ENCODE assay signal across 29 cellular contexts in genomic region chr4:42344749-42345148, GRCh38. TPM values are rescaled to one million over a fixed set of nuclear protein-coding genes. Genes with fewer than 3 reads are reported as not detected.
"Had no signal": no experiment of that assay in that cellular context is flagged by ENCODE, and none has a peak within 500 bp of the region (broad histone marks: within the 10 kb centered on the region; RNA-seq: fewer than 3 reads in every experiment).

No MANE protein-coding gene starts in this region.

- FAIRE-seq: astrocyte, kidney had no signal

- H3K4me3 ChIP-seq: left lung, lower lobe of right lung, prostate gland, suprapubic skin, tibial artery, upper lobe of right lung had no signal

- H3K9me3 ChIP-seq: left lung, lower lobe of right lung, prostate gland, suprapubic skin, tibial artery, upper lobe of right lung had no signal

- H3K36me3 ChIP-seq: brain microvascular endothelial cell, left lung, lower lobe of right lung, prostate gland, suprapubic skin, tibial artery, upper lobe of right lung had no signal

- H3K27ac ChIP-seq: brain microvascular endothelial cell, left lung, lower lobe of right lung, prostate gland, suprapubic skin, tibial artery, upper lobe of right lung had no signal

- ATAC-seq: effector memory CD8-positive, alpha-beta T cell; left lung; lower lobe of right lung; natural killer cell; T-helper 17 cell; upper lobe of right lung had no signal

- H3K27me3 ChIP-seq: brain microvascular endothelial cell, left lung, suprapubic skin, tibial artery, upper lobe of right lung had no signal

- DNase-seq: activated CD4-positive, alpha-beta memory T cell treated with anti-CD3 and anti-CD28 coated beads for 36 hours; activated CD4-positive, alpha-beta T cell treated with anti-CD3 and anti-CD28 coated beads, Interleukin-2, amount 10 ng/mL, durations not matched to agents 24 days and 14 days; activated CD4-positive, CD25-positive, alpha-beta regulatory T cell treated with anti-CD3 and anti-CD28 coated beads, Interleukin-2, amount 50 U/mL, for 72 hours; activated CD8-positive, alpha-beta memory T cell treated with anti-CD3 and anti-CD28 coated beads, Interleukin-2, amount 50 U/mL, for 4 hours; activated gamma-delta T cell; activated naive CD4-positive, alpha-beta T cell treated with anti-CD3 and anti-CD28 coated beads, Interleukin-2, amount 10 ng/mL, durations not matched to agents 7 days and 5 days; activated naive CD8-positive, alpha-beta T cell treated with anti-CD3 and anti-CD28 coated beads, Interleukin-2, amount 10 ng/mL, durations not matched to agents 7 days and 5 days; activated T-cell treated with anti-CD3 and anti-CD28 coated beads, Interleukin-2, amount 50 U/mL, for 1 hour; amniotic stem cell; brain microvascular endothelial cell; cortex of kidney; effector memory CD8-positive, alpha-beta T cell; foreskin fibroblast; head of caudate nucleus; hippocampal formation; kidney; left lung; lower lobe of right lung; mesenchymal stem cell; natural killer cell; stimulated activated naive CD4-positive, alpha-beta T cell; T-helper 17 cell; T1000; tibial artery; upper lobe of right lung had no signal

- H3K4me1 ChIP-seq: left lung, prostate gland, suprapubic skin, tibial artery had no signal

RNA-seq across cellular contexts. Expression of gene SHISA3, which starts 52.5 kb away (rescaled TPM):
- total RNA-seq: astrocyte, chondrocyte, natural killer cell, T-helper 17 cell had no signal
